ENCODE assay signal across 33 cellular contexts in genomic region chr1:2777428-2778219, GRCh38. TPM values are rescaled to one million over a fixed set of nuclear protein-coding genes. Genes with fewer than 3 reads are reported as not detected.
DNase-seq lines count a peak whose midpoint lies in the region; ATAC-seq, FAIRE-seq and TF ChIP-seq lines count a peak whose summit lies in the region.
"Had no signal": no experiment of that assay in that cellular context is flagged by ENCODE, and none has a peak within 500 bp of the region (broad histone marks: within the 10 kb centered on the region; RNA-seq: fewer than 3 reads in every experiment).

No MANE protein-coding gene starts in this region.

- DNase-seq in activated naive CD4-positive, alpha-beta T cell treated with anti-CD3 and anti-CD28 coated beads, Interleukin-2, amount 10 ng/mL, durations not matched to agents 7 days and 5 days = peak; percentile 12
- no peak for DNase-seq in activated naive CD4-positive, alpha-beta T cell treated with anti-CD3 and anti-CD28 coated beads, Interleukin-2, amount 50 U/mL, for 72 hours (ENCODE audit: low spot score in 2 of 2)
- DNase-seq in bronchial epithelial cell (ENCODE audit: low read depth) (peak; percentile 29), ureter (ENCODE audit: low spot score) (peak; percentile 20), NCI-H82 (lab: John Stamatoyannopoulos, UW) (no peak)
- DNase-seq in natural killer cell treated with Interleukin-12 subunit alpha and Interleukin-12 subunit beta and Interleukin-15 and Interleukin-18, amount 100 ng/mL, for 72 hours (ENCODE audit: low spot score) = peak; percentile 15
- DNase-seq in stimulated activated CD4-positive, alpha-beta T cell treated with anti-CD3 and anti-CD28 coated beads, Interleukin-1b, Interleukin-23, amount 100 ng/mL, for 48 hours = no peak
- DNase-seq: activated CD4-positive, alpha-beta T cell treated with anti-CD3 and anti-CD28 coated beads for 48 hours; activated CD8-positive, alpha-beta memory T cell treated with anti-CD3 and anti-CD28 coated beads for 24 hours; activated T-cell treated with anti-CD3 and anti-CD28 coated beads for 4 hours; AML-193; DMS 273 treated with DMSO at 0.1 percent for 48 hours; effector memory CD4-positive, alpha-beta T cell; Karpas-422; left ventricle myocardium superior; naive thymus-derived CD4-positive, alpha-beta T cell; NCI-H1436; NCI-H2081 treated with DMSO at 0.1 percent for 48 hours; NCI-H774; occipital lobe; SJCRH30; testis; uterus had no signal

- TF ChIP-seq CTCF in bronchial epithelial cell (IDR thresholded peaks at IDR 0.05; ENCODE audit: insufficient read depth, low read length, severe bottlenecking) = no peak

- no peak for FAIRE-seq in bronchial epithelial cell (lab: Jason Lieb, UNC)
- FAIRE-seq: A549, GM12891, islet of Langerhans had no signal

- peaks cover 3% of the 10 kb centered on the region for H3K27me3 Mint-ChIP-seq in activated naive CD4-positive, alpha-beta T cell treated with anti-CD3 and anti-CD28 coated beads, Interleukin-2, amount 10 ng/mL, durations not matched to agents 7 days and 5 days
- peaks cover 19 to 25% of the 10 kb centered on the region in 2 donors for H3K27me3 Mint-ChIP-seq in natural killer cell treated with Interleukin-12 subunit alpha and Interleukin-12 subunit beta and Interleukin-15 and Interleukin-18, amount 100 ng/mL, for 72 hours

- no peaks in the 10 kb centered on the region for H3K36me3 Mint-ChIP-seq in activated naive CD4-positive, alpha-beta T cell treated with anti-CD3 and anti-CD28 coated beads, Interleukin-2, amount 10 ng/mL, durations not matched to agents 7 days and 5 days
- H3K36me3 Mint-ChIP-seq in activated naive CD4-positive, alpha-beta T cell treated with anti-CD3 and anti-CD28 coated beads, Interleukin-2, amount 50 U/mL, for 72 hours = peaks cover 13 to 14% of the 10 kb centered on the region in 2 donors
- peaks cover 24% of the 10 kb centered on the region for H3K36me3 Mint-ChIP-seq in natural killer cell treated with Interleukin-12 subunit alpha and Interleukin-12 subunit beta and Interleukin-15 and Interleukin-18, amount 100 ng/mL, for 72 hours

- no peak overlapping the region for H3K27ac Mint-ChIP-seq in activated naive CD4-positive, alpha-beta T cell treated with anti-CD3 and anti-CD28 coated beads, Interleukin-2, amount 10 ng/mL, durations not matched to agents 7 days and 5 days
- no peak overlapping the region for H3K27ac Mint-ChIP-seq in activated naive CD4-positive, alpha-beta T cell treated with anti-CD3 and anti-CD28 coated beads, Interleukin-2, amount 50 U/mL, for 72 hours
- H3K27ac Mint-ChIP-seq in natural killer cell treated with Interleukin-12 subunit alpha and Interleukin-12 subunit beta and Interleukin-15 and Interleukin-18, amount 100 ng/mL, for 72 hours = no peak overlapping the region
- H3K27ac Mint-ChIP-seq: mesothelial cell of epicardium; stimulated activated naive CD8-positive, alpha-beta T cell treated with anti-CD3 and anti-CD28 coated beads, Interleukin-15, Interleukin-2, amounts not matched to agents 100 ng/mL and 50 ng/mL, for 24 hours had no signal

- ATAC-seq in activated naive CD4-positive, alpha-beta T cell treated with anti-CD3 and anti-CD28 coated beads, Interleukin-2, amount 50 U/mL, for 72 hours = no peak
- ATAC-seq in natural killer cell treated with Interleukin-12 subunit alpha and Interleukin-12 subunit beta and Interleukin-15 and Interleukin-18, amount 100 ng/mL, for 72 hours = no peak
- ATAC-seq in GM19463 (IDR thresholded peaks at IDR 0.05; ENCODE audit: unreplicated experiment) = no peak
- ATAC-seq: A549; HCT116; left ventricle myocardium superior; naive thymus-derived CD4-positive, alpha-beta T cell had no signal

- H3K4me3 Mint-ChIP-seq in activated naive CD4-positive, alpha-beta T cell treated with anti-CD3 and anti-CD28 coated beads, Interleukin-2, amount 10 ng/mL, durations not matched to agents 7 days and 5 days = no peak overlapping the region
- no peak overlapping the region for H3K4me3 Mint-ChIP-seq in natural killer cell treated with Interleukin-12 subunit alpha and Interleukin-12 subunit beta and Interleukin-15 and Interleukin-18, amount 100 ng/mL, for 72 hours
- H3K4me3 Mint-ChIP-seq: mesothelial cell of epicardium; naive thymus-derived CD4-positive, alpha-beta T cell; stimulated activated naive CD8-positive, alpha-beta T cell treated with anti-CD3 and anti-CD28 coated beads, Interleukin-15, Interleukin-2, amounts not matched to agents 100 ng/mL and 50 ng/mL, for 24 hours had no signal

- H3K27me3 ChIP-seq in bronchial epithelial cell (ENCODE audit: control insufficient read depth, insufficient read depth, low read length) = no peaks in the 10 kb centered on the region
- H3K27me3 ChIP-seq: ascending aorta, testis, uterus had no signal

- no peaks in the 10 kb centered on the region for H3K4me1 Mint-ChIP-seq in activated naive CD4-positive, alpha-beta T cell treated with anti-CD3 and anti-CD28 coated beads, Interleukin-2, amount 10 ng/mL, durations not matched to agents 7 days and 5 days
- H3K4me1 Mint-ChIP-seq in natural killer cell treated with Interleukin-12 subunit alpha and Interleukin-12 subunit beta and Interleukin-15 and Interleukin-18, amount 100 ng/mL, for 72 hours (ENCODE audit: low read depth in 2 of 2) = no peaks in the 10 kb centered on the region
- H3K4me1 Mint-ChIP-seq: mesothelial cell of epicardium; naive thymus-derived CD4-positive, alpha-beta T cell had no signal

- H3K9me3 Mint-ChIP-seq in activated naive CD4-positive, alpha-beta T cell treated with anti-CD3 and anti-CD28 coated beads, Interleukin-2, amount 10 ng/mL, durations not matched to agents 7 days and 5 days = peaks cover 18% of the 10 kb centered on the region
- H3K9me3 Mint-ChIP-seq in activated naive CD4-positive, alpha-beta T cell treated with anti-CD3 and anti-CD28 coated beads, Interleukin-2, amount 50 U/mL, for 72 hours = peaks cover 10 to 12% of the 10 kb centered on the region in 2 donors
- peaks cover 13% of the 10 kb centered on the region for H3K9me3 Mint-ChIP-seq in natural killer cell treated with Interleukin-12 subunit alpha and Interleukin-12 subunit beta and Interleukin-15 and Interleukin-18, amount 100 ng/mL, for 72 hours

- CTCF ChIA-PET in activated naive CD4-positive, alpha-beta T cell treated with anti-CD3 and anti-CD28 coated beads, Interleukin-2, amount 10 ng/mL, durations not matched to agents 7 days and 5 days (lab: Charles Lee) = no interaction called here

- H3K36me3 ChIP-seq in bronchial epithelial cell (ENCODE audit: control insufficient read depth, insufficient read depth, low read length) = no peaks in the 10 kb centered on the region
- H3K36me3 ChIP-seq: ascending aorta, SJCRH30, uterus had no signal

- no peak overlapping the region for H3K4me3 ChIP-seq in bronchial epithelial cell (ENCODE audit: low read depth, low read length)
- H3K4me3 ChIP-seq: A549, ascending aorta, coronary artery, SJCRH30, skin epidermis, testis, uterus had no signal

RNA-seq across cellular contexts. Expression of gene TTC34, which starts 23.9 kb away (rescaled TPM):
- 1 to 10 TPM in 1 of 2 donors, under 1 TPM in 1; 0.80 to 1.3 TPM for total RNA-seq in activated naive CD4-positive, alpha-beta T cell treated with anti-CD3 and anti-CD28 coated beads, Interleukin-2, amount 50 U/mL, for 72 hours
- total RNA-seq in bronchial epithelial cell (under 0.01 TPM in 2 replicates), ureter (3.0 TPM)
- under 1 TPM; 0.40 to 0.56 TPM for total RNA-seq in natural killer cell treated with Interleukin-12 subunit alpha and Interleukin-12 subunit beta and Interleukin-15 and Interleukin-18, amount 100 ng/mL, for 72 hours

Comparison
In these comparisons a context has a peak if more than half of its experiments do, and no peak if none do; other contexts are left out.
1. DNase-seq: peak in activated naive CD4-positive, alpha-beta T cell treated with anti-CD3 and anti-CD28 coated beads, Interleukin-2, amount 10 ng/mL, durations not matched to agents 7 days and 5 days (single experiment), bronchial epithelial cell (single experiment), natural killer cell treated with Interleukin-12 subunit alpha and Interleukin-12 subunit beta and Interleukin-15 and Interleukin-18, amount 100 ng/mL, for 72 hours (single experiment) and ureter (single experiment); none in activated naive CD4-positive, alpha-beta T cell treated with anti-CD3 and anti-CD28 coated beads, Interleukin-2, amount 50 U/mL, for 72 hours (0 of 2), stimulated activated CD4-positive, alpha-beta T cell treated with anti-CD3 and anti-CD28 coated beads, Interleukin-1b, Interleukin-23, amount 100 ng/mL, for 48 hours (single experiment) and NCI-H82 (single experiment).